ENCODE assay signal across 8 cellular contexts in the genomic region with DNA sequence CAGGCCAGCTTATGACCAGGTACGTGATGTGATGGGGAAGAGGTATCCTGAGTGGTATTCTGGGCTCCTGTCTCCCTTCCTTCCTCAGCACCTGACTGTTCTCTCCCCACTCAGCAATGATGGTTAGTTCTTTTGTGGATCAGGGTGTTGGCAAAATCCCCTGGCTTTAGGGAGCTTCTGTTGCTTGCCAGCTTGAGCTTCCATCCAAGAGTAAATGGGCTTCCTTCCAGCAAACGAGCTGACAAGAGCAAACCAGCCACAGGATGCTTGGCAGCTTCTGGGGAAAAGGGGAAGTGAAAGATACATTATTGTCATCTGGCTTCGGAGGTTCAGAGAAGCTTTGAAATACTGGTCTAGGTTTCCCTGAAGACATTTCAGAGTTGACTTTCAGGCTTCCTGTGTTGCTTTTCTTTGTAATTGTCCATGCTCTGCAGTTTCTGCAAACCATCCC. TPM values are rescaled to one million over a fixed set of nuclear protein-coding genes. Genes with fewer than 3 reads are reported as not detected.
DNase-seq lines count a peak whose midpoint lies in the region; ATAC-seq and TF ChIP-seq lines count a peak whose summit lies in the region.

No MANE protein-coding gene starts in this region.

- H3K18ac ChIP-seq in IMR-90 (ENCODE audit: low read depth, low read length), result peak overlapping the region; percentile 88

- peak overlapping the region; percentile 22; the same call in 1 of the 2 replicates for H4K91ac ChIP-seq in IMR-90 (ENCODE audit: insufficient read depth, low read depth, low read length)

- no peak for TF ChIP-seq POLR2A in IMR-90 (IDR thresholded peaks at IDR 0.05; ENCODE audit: low read depth, low read length)

- H4K20me1 ChIP-seq in IMR-90 (ENCODE audit: insufficient read depth, low read length), result peaks cover 88% of the 10 kb centered on the region

- peak overlapping the region; percentile 0 for H2AK9ac ChIP-seq in IMR-90 (replicated peaks; ENCODE audit: low read depth, low read length, poor library complexity)

- peak overlapping the region; percentile 16 for H2BK120ac ChIP-seq in IMR-90 (ENCODE audit: low read depth, low read length)

- peak overlapping the region; percentile 2 to 8; a peak in 2 of 4 replicates for H4K8ac ChIP-seq in IMR-90 (ENCODE audit: low read depth in 2 of 2, low read length in 2 of 2)

- peak overlapping the region; percentile 89 for H4K5ac ChIP-seq in IMR-90 (ENCODE audit: low read depth, low read length)

- POLR2A ChIA-PET in IMR-90 (lab: Charles Lee; ENCODE audit: unreplicated experiment), result no interaction called here

- peaks cover 33 to 84% of the 10 kb centered on the region in 2 experiments for H3K79me1 ChIP-seq in IMR-90 (ENCODE audit: low read depth in 1 of 2, low read length in 2 of 2)

- CTCF ChIA-PET in IMR-90 (lab: Yijun Ruan, JAX), result interaction anchor here (0.8 to 1.0 kb wide), 2 partner anchors 20 to 149 kb away, joined by 3 read pairs; no protein-coding TSS in a partner anchor

- TF ChIP-seq CTCF in IMR-90 (conservative IDR thresholded peaks at IDR 0.05; ENCODE audit: low read depth, low read length) (no peak), VCaP (conservative IDR thresholded peaks at IDR 0.05) (no peak), fibroblast of pulmonary artery (IDR thresholded peaks at IDR 0.05; ENCODE audit: low read length, missing control alignments) (no peak)

- no peak for TF ChIP-seq RAD21 in IMR-90 (IDR thresholded peaks at IDR 0.05; ENCODE audit: low read length)

- no TSS peak for BruUV-seq in IMR-90 (replicated peaks; lab: Mats Ljungman, UMichigan)

- peak overlapping the region; percentile 28 for H2BK20ac ChIP-seq in IMR-90 (ENCODE audit: low read depth, low read length)

- H3K56ac ChIP-seq in IMR-90 (ENCODE audit: extremely low read depth, insufficient read depth, low read length), result 0 out of 2 replicates have a peak overlapping the region, but pooled peaks have one; percentile 33

- peaks cover 27% of the 10 kb centered on the region for H3K4me1 ChIP-seq in IMR-90 (ENCODE audit: control insufficient read depth, insufficient read depth, low read length)

- peak; percentile 86 for DNase-seq in GM04504 (ENCODE audit: low read depth)
- peak; percentile 80 for DNase-seq in IMR-90
- DNase-seq in fibroblast of pulmonary artery (ENCODE audit: low read depth), result peak; percentile 78
- DNase-seq in renal cortical epithelial cell (ENCODE audit: low read depth), result peak; percentile 52
- no peak for DNase-seq in mesenteric fat pad (ENCODE audit: low spot score)
- no peak for DNase-seq in LoVo (ENCODE audit: low spot score)

- no peak overlapping the region for H2AFZ ChIP-seq in IMR-90 (replicated peaks; ENCODE audit: low read length, poor library complexity)

- peak overlapping the region; percentile 86 for H2AK5ac ChIP-seq in IMR-90 (ENCODE audit: low read depth, low read length)

- H3K36me3 ChIP-seq in IMR-90 (ENCODE audit: control insufficient read depth, insufficient read depth, low read length), result peaks cover 31% of the 10 kb centered on the region

- H3K4me2 ChIP-seq in IMR-90 (ENCODE audit: low read depth, low read length), result peak overlapping the region; percentile 84

- H2BK15ac ChIP-seq in IMR-90 (ENCODE audit: low read depth, low read length), result peak overlapping the region; percentile 53; the same call in 2 of the 3 replicates

- peak overlapping the region; percentile 14 for H2BK5ac ChIP-seq in IMR-90 (ENCODE audit: low read depth, low read length, poor library complexity, severe bottlenecking)

- intact Hi-C loops in IMR-90 (cut with micrococcal nuclease), result no loop called here

- peak overlapping the region; percentile 11 for H3K14ac ChIP-seq in IMR-90 (replicated peaks; ENCODE audit: low read depth, low read length)

- H3K23ac ChIP-seq in IMR-90 (ENCODE audit: low read depth, low read length), result peak overlapping the region; percentile 7; the same call in 1 of the 2 replicates

- H3K27ac ChIP-seq in IMR-90 (ENCODE audit: insufficient read depth, low read length) (peak overlapping the region; percentile 62), VCaP (peak overlapping the region; percentile 63)

- dilution Hi-C loops in IMR-90 (cut with HindIII; ENCODE audit: low sequenced_read_pairs, unreplicated experiment), result no loop called here

- in situ Hi-C loops in IMR-90 (cut with MboI; ENCODE audit: low sequenced_read_pairs), result loop anchor here (5.0 kb wide), 1 partner anchor 151 kb away; no protein-coding TSS in a partner anchor

- H3K9me3 ChIP-seq in IMR-90 (ENCODE audit: control insufficient read depth, insufficient read depth, low read length), result no peaks in the 10 kb centered on the region

- ATAC-seq in GM21367 (IDR thresholded peaks at IDR 0.05; ENCODE audit: unreplicated experiment), result peak; percentile 32
- no peak for ATAC-seq in IMR-90 (ENCODE audit: low read depth)

- no peaks in the 10 kb centered on the region for H3K27me3 ChIP-seq in IMR-90 (ENCODE audit: control insufficient read depth, insufficient read depth, low read length)

- peaks cover 33% of the 10 kb centered on the region for H3K9me1 ChIP-seq in IMR-90 (ENCODE audit: insufficient read depth, low read length)

- H3K4me3 ChIP-seq in IMR-90 (ENCODE audit: insufficient read depth, low read depth, low read length) (no peak overlapping the region), fibroblast of pulmonary artery (replicated peaks; ENCODE audit: low read depth, low read length) (no peak overlapping the region)

- peak overlapping the region; percentile 50 for H3K4ac ChIP-seq in IMR-90 (ENCODE audit: low read depth, low read length)

- peak overlapping the region; percentile 39 for H3K9ac ChIP-seq in IMR-90 (ENCODE audit: low read depth, low read length)

- WGBS in IMR-90 (ENCODE audit: extremely low coverage in 2 of 2, insufficient read length in 1 of 2), 2 experiments, result 0% methylated on average over 1 of the region's 3 CpGs; no CpG with 5 or more reads in 1 of the 2 experiments

TF ChIP-seq in IMR-90, 13 proteins besides CTCF, POLR2A, EP300 and RAD21:
- TF ChIP-seq MXI1 (IDR thresholded peaks at IDR 0.05; ENCODE audit: borderline replicate concordance, low read depth, low read length) (no peak), RCOR1 (IDR thresholded peaks at IDR 0.05; ENCODE audit: insufficient replicate concordance, low read length) (no peak), MAZ (IDR thresholded peaks at IDR 0.05; ENCODE audit: borderline replicate concordance, low read depth, low read length) (no peak), BHLHE40 (IDR thresholded peaks at IDR 0.05; ENCODE audit: low read depth, low read length) (no peak), NFE2L2 (IDR thresholded peaks at IDR 0.05; ENCODE audit: low read depth, low read length) (no peak), CEBPB (IDR thresholded peaks at IDR 0.05; ENCODE audit: low read depth, low read length) (no peak), SMC3 (IDR thresholded peaks at IDR 0.05; ENCODE audit: low read depth, low read length) (no peak), FOS (IDR thresholded peaks at IDR 0.05; ENCODE audit: low read depth, low read length) (no peak), MAFK (IDR thresholded peaks at IDR 0.05; ENCODE audit: low read depth, low read length) (no peak), CHD1 (IDR thresholded peaks at IDR 0.05; ENCODE audit: low read depth, low read length) (no peak), RFX5 (IDR thresholded peaks at IDR 0.05; ENCODE audit: low read depth, low read length) (no peak)
- TF ChIP-seq, protein P1, sequence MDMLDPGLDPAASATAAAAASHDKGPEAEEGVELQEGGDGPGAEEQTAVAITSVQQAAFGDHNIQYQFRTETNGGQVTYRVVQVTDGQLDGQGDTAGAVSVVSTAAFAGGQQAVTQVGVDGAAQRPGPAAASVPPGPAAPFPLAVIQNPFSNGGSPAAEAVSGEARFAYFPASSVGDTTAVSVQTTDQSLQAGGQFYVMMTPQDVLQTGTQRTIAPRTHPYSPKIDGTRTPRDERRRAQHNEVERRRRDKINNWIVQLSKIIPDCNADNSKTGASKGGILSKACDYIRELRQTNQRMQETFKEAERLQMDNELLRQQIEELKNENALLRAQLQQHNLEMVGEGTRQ (IDR thresholded peaks at IDR 0.05; ENCODE audit: low read depth, low read length), result no peak
- TF ChIP-seq, protein P2, sequence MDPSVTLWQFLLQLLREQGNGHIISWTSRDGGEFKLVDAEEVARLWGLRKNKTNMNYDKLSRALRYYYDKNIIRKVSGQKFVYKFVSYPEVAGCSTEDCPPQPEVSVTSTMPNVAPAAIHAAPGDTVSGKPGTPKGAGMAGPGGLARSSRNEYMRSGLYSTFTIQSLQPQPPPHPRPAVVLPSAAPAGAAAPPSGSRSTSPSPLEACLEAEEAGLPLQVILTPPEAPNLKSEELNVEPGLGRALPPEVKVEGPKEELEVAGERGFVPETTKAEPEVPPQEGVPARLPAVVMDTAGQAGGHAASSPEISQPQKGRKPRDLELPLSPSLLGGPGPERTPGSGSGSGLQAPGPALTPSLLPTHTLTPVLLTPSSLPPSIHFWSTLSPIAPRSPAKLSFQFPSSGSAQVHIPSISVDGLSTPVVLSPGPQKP (IDR thresholded peaks at IDR 0.05; ENCODE audit: borderline replicate concordance, low read depth, low read length), result no peak

RNA-seq across cellular contexts. Expression of a gene that starts 5.2 kb away (rescaled TPM):
- total RNA-seq in IMR-90 (2012; rRNA removed) (42.1 and 55.3 TPM in 2 replicates), renal cortical epithelial cell (8.2 and 62.2 TPM in 2 replicates), mesenteric fat pad (32.4 TPM)
- polyA plus RNA-seq in IMR-90 (2012; rRNA removed), result 48.1 and 61.5 TPM in 2 replicates
- polyA plus RNA-seq in IMR-90 (2012; cell fraction: cytosol; rRNA removed), result 39.0 and 110 TPM in 2 replicates
- polyA plus RNA-seq in IMR-90 (2012; cell fraction: nucleus; rRNA removed; ENCODE audit: low replicate concordance), result 239 and 414 TPM in 2 replicates

Comparison
In these comparisons a context has a peak if more than half of its experiments do, and no peak if none do; other contexts are left out.
1. DNase-seq: peak in GM04504 (single experiment), IMR-90 (single experiment), fibroblast of pulmonary artery (single experiment) and renal cortical epithelial cell (single experiment); none in mesenteric fat pad (single experiment) and LoVo (single experiment).